ENCODE assay signal across 30 cellular contexts in the genomic region with DNA sequence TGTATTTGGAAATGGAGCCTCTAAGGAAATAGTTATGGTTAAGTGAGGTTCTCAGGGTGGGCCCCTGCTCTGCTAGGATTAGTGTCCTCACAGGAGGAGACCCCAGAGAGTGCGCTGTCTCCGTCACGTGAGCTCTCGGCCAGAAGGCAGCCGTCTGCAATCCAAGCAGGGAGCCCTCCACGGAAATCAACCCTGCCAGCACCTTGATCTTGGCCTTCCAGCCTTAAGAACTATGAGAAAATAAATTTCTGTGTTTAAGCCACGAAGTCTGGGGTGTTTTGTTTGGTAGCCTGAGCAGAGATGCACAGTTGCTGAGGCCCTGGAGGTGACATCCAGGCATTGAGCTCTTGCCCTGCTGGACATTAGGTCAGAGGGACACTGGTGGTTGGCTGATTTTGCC. TPM values are rescaled to one million over a fixed set of nuclear protein-coding genes. Genes with fewer than 3 reads are reported as not detected.
A peak's percentile ranks its signal among the peaks of the same experiment; 100 is the strongest.
DNase-seq lines count a peak whose midpoint lies in the region; ATAC-seq and TF ChIP-seq lines count a peak whose summit lies in the region.
"Had no signal": no experiment of that assay in that cellular context is flagged by ENCODE, and none has a peak within 500 bp of the region (broad histone marks: within the 10 kb centered on the region; RNA-seq: fewer than 3 reads in every experiment).

No MANE protein-coding gene starts in this region.

- peaks cover 67 to 75% of the 10 kb centered on the region in 2 donors for H3K4me1 Mint-ChIP-seq in effector memory CD8-positive, alpha-beta T cell (ENCODE audit: low read depth in 2 of 2)
- H3K4me1 Mint-ChIP-seq in neural crest cell = peaks cover 79% of the 10 kb centered on the region

- H3K27me3 Mint-ChIP-seq in effector memory CD8-positive, alpha-beta T cell = no peaks in the 10 kb centered on the region
- peaks cover 76% of the 10 kb centered on the region for H3K27me3 Mint-ChIP-seq in neural crest cell (ENCODE audit: low read depth)
- H3K27me3 Mint-ChIP-seq: activated naive CD8-positive, alpha-beta T cell; naive thymus-derived CD4-positive, alpha-beta T cell; stimulated activated naive CD8-positive, alpha-beta T cell treated with anti-CD3 and anti-CD28 coated beads, Interleukin-15, amount 100 ng/mL, for 72 hours had no signal

- H2AFZ ChIP-seq in MM.1S (ENCODE audit: low read length) = no peak overlapping the region

- intact Hi-C loops in vagina (cut with DNase I) = no loop called here

- no peak overlapping the region for H3K4me2 ChIP-seq in MM.1S (ENCODE audit: low read depth, low read length)

- H3K9me3 ChIP-seq in NT2/D1 (ENCODE audit: insufficient read depth, low read length) (no peaks in the 10 kb centered on the region), vagina (no peaks in the 10 kb centered on the region), MM.1S (replicated peaks; ENCODE audit: insufficient read depth, low read length) (no peaks in the 10 kb centered on the region)
- H3K9me3 ChIP-seq: Caco-2, colonic mucosa, pancreas, right atrium auricular region, thoracic aorta, uterus had no signal

- no peaks in the 10 kb centered on the region for H3F3A ChIP-seq in MM.1S (ENCODE audit: insufficient read depth, low read length)

- H3K9me2 ChIP-seq in MM.1S (replicated peaks; ENCODE audit: insufficient read depth, low read length) = no peaks in the 10 kb centered on the region

- H3K9ac ChIP-seq in NT2/D1 (ENCODE audit: insufficient read length, low read depth) (peak overlapping the region; percentile 86), MM.1S (ENCODE audit: low read length) (no peak overlapping the region)

- H3K27me3 ChIP-seq in NT2/D1 (ENCODE audit: insufficient read depth, insufficient read length) = peaks cover 15% of the 10 kb centered on the region
- H3K27me3 ChIP-seq in vagina = no peaks in the 10 kb centered on the region
- no peaks in the 10 kb centered on the region for H3K27me3 ChIP-seq in MM.1S (replicated peaks; ENCODE audit: insufficient read depth, low read length)
- H3K27me3 ChIP-seq: colonic mucosa, pancreas, right atrium auricular region, uterus had no signal

- DNase-seq in NT2/D1 (ENCODE audit: low read depth, low spot score) = no peak
- DNase-seq in effector memory CD8-positive, alpha-beta T cell = no peak
- no peak for DNase-seq in neural crest cell (ENCODE audit: low read depth, low spot score)
- DNase-seq in vagina (ENCODE audit: extremely low spot score in 2 of 2) = no peak
- DNase-seq in MM.1S = no peak
- no peak for DNase-seq in DMS153 (lab: John Stamatoyannopoulos, UW)
- DNase-seq: anterior cingulate cortex; Caco-2; colonic mucosa; DMS79; effector CD8-positive, alpha-beta T cell; GDM1; kidney; naive thymus-derived CD4-positive, alpha-beta T cell; NCI-H446; NCI-H774; pancreas; SIG-M5; stimulated activated CD4-positive, alpha-beta T cell treated with anti-CD3 and anti-CD28 coated beads, Interleukin-2, amount 100 ng/mL, for 24 hours; stimulated activated CD8-positive, alpha-beta memory T cell treated with anti-CD3 and anti-CD28 coated beads, Interleukin-4, amount 100 ng/mL, for 48 hours; stimulated activated naive CD8-positive, alpha-beta T cell treated with anti-CD3 and anti-CD28 coated beads, Interleukin-15, amount 100 ng/mL, for 72 hours; uterus had no signal

- ATAC-seq in effector memory CD8-positive, alpha-beta T cell (replicated peaks) = no peak
- no peak for ATAC-seq in HG03095 (IDR thresholded peaks at IDR 0.05; ENCODE audit: unreplicated experiment)
- ATAC-seq: HCT116; naive thymus-derived CD4-positive, alpha-beta T cell; stimulated activated naive CD8-positive, alpha-beta T cell treated with anti-CD3 and anti-CD28 coated beads, Interleukin-15, amount 100 ng/mL, for 72 hours had no signal

- H3K4me1 ChIP-seq in NT2/D1 (ENCODE audit: insufficient read depth, insufficient read length) (peaks cover 79% of the 10 kb centered on the region), vagina (peaks cover 61% of the 10 kb centered on the region), MM.1S (ENCODE audit: low read length) (no peaks in the 10 kb centered on the region)
- H3K4me1 ChIP-seq: uterus had no signal

- no peak for TF ChIP-seq POLR2A in vagina (IDR thresholded peaks at IDR 0.05)

- peaks cover 86% of the 10 kb centered on the region for H3K79me2 ChIP-seq in MM.1S (ENCODE audit: low read length)

- peak overlapping the region; percentile 83 to 94 for H3K27ac Mint-ChIP-seq in effector memory CD8-positive, alpha-beta T cell
- no peak overlapping the region for H3K27ac Mint-ChIP-seq in neural crest cell (ENCODE audit: unreplicated experiment)
- H3K27ac Mint-ChIP-seq: naive thymus-derived CD4-positive, alpha-beta T cell; stimulated activated naive CD8-positive, alpha-beta T cell treated with anti-CD3 and anti-CD28 coated beads, Interleukin-15, amount 100 ng/mL, for 72 hours; T-helper 2 cell treated with Interferon-gamma antibody and Interleukin-4, amounts not matched to agents 5 μg/mL and 100 μg/mL, for 36 hours had no signal

- H3K9me3 Mint-ChIP-seq in effector memory CD8-positive, alpha-beta T cell = no peaks in the 10 kb centered on the region
- no peaks in the 10 kb centered on the region for H3K9me3 Mint-ChIP-seq in neural crest cell
- H3K9me3 Mint-ChIP-seq: naive thymus-derived CD4-positive, alpha-beta T cell; stimulated activated naive CD8-positive, alpha-beta T cell treated with anti-CD3 and anti-CD28 coated beads, Interleukin-15, amount 100 ng/mL, for 72 hours; T-helper 2 cell treated with Interferon-gamma antibody and Interleukin-4, amounts not matched to agents 5 μg/mL and 100 μg/mL, for 36 hours had no signal

- H3K36me3 ChIP-seq in NT2/D1 (ENCODE audit: insufficient read depth, insufficient read length, low read length) (peaks cover 8% of the 10 kb centered on the region), vagina (no peaks in the 10 kb centered on the region), MM.1S (replicated peaks; ENCODE audit: insufficient read depth, low read length) (no peaks in the 10 kb centered on the region)
- H3K36me3 ChIP-seq: colonic mucosa, pancreas, right atrium auricular region, thoracic aorta, uterus had no signal

- H3K27ac ChIP-seq in vagina (peak overlapping the region; percentile 53), MM.1S (ENCODE audit: low read length) (no peak overlapping the region)
- H3K27ac ChIP-seq: C4-2B, epithelial cell of prostate, pancreas, right atrium auricular region, thoracic aorta, uterus had no signal

- peak overlapping the region in 1 of 2 donors; percentile 9 for H3K4me3 Mint-ChIP-seq in effector memory CD8-positive, alpha-beta T cell
- peak overlapping the region; percentile 44 for H3K4me3 Mint-ChIP-seq in neural crest cell
- H3K4me3 Mint-ChIP-seq: activated naive CD8-positive, alpha-beta T cell; naive thymus-derived CD4-positive, alpha-beta T cell; stimulated activated naive CD8-positive, alpha-beta T cell treated with anti-CD3 and anti-CD28 coated beads, Interleukin-15, amount 100 ng/mL, for 72 hours; T-helper 2 cell treated with Interferon-gamma antibody and Interleukin-4, amounts not matched to agents 5 μg/mL and 100 μg/mL, for 36 hours had no signal

- no peaks in the 10 kb centered on the region for H4K20me1 ChIP-seq in MM.1S (ENCODE audit: insufficient read depth, low read length)

- TF ChIP-seq CTCF in neural crest cell (conservative IDR thresholded peaks at IDR 0.05) (no peak), vagina (IDR thresholded peaks at IDR 0.05) (no peak), MM.1S (IDR thresholded peaks at IDR 0.05; ENCODE audit: low read length) (no peak)

- H3K4me3 ChIP-seq in NT2/D1 (ENCODE audit: insufficient read length, low read depth) = no peak overlapping the region
- no peak overlapping the region for H3K4me3 ChIP-seq in vagina
- H3K4me3 ChIP-seq in MM.1S (ENCODE audit: low read length) = no peak overlapping the region
- H3K4me3 ChIP-seq: colonic mucosa, pancreas, right atrium auricular region, thoracic aorta, uterus had no signal

- H3K36me3 Mint-ChIP-seq in effector memory CD8-positive, alpha-beta T cell (ENCODE audit: insufficient read depth) = peaks cover 39% of the 10 kb centered on the region
- H3K36me3 Mint-ChIP-seq in neural crest cell (ENCODE audit: low read depth) = no peaks in the 10 kb centered on the region
- H3K36me3 Mint-ChIP-seq: activated naive CD8-positive, alpha-beta T cell had no signal

RNA-seq across cellular contexts. Expression of gene GSE1, which starts 32.4 kb away (rescaled TPM):
- total RNA-seq in neural crest cell (26.7 and 27.3 TPM in 2 replicates), vagina (80.8 TPM)
